In genomic region chr7:143410523-143411004, GRCh38 we compare ENCODE assay signal across 11 cellular contexts. TPM values are rescaled to one million over a fixed set of nuclear protein-coding genes. Genes with fewer than 3 reads are reported as not detected.
DNase-seq lines count a peak whose midpoint lies in the region; ATAC-seq lines count a peak whose summit lies in the region.
"Had no signal": no experiment of that assay in that cellular context is flagged by ENCODE, and none has a peak within 500 bp of the region (broad histone marks: within the 10 kb centered on the region; RNA-seq: fewer than 3 reads in every experiment).

No MANE protein-coding gene starts in this region.

- H3K4me1 ChIP-seq in iPS-18a (ENCODE audit: control insufficient read depth, low read depth, low read length) (peaks cover 62% of the 10 kb centered on the region), urinary bladder (ENCODE audit: insufficient read depth) (peaks cover 3% of the 10 kb centered on the region)
- H3K4me1 ChIP-seq: psoas muscle had no signal

- no peaks in the 10 kb centered on the region for H3K27me3 ChIP-seq in iPS-18a (ENCODE audit: control insufficient read depth, insufficient read depth, low read length)

- no peaks in the 10 kb centered on the region for H3K9me3 Mint-ChIP-seq in activated naive CD4-positive, alpha-beta T cell treated with anti-CD3 and anti-CD28 coated beads, Interleukin-2, amount 50 U/mL, for 24 hours
- H3K9me3 Mint-ChIP-seq in T-cell: no peaks in the 10 kb centered on the region

- whole genome bisulfite sequencing in urinary bladder: 21% methylated on average over 6 of the region's 6 CpGs

- no peaks in the 10 kb centered on the region for H3K27me3 Mint-ChIP-seq in activated naive CD4-positive, alpha-beta T cell treated with anti-CD3 and anti-CD28 coated beads, Interleukin-2, amount 50 U/mL, for 24 hours
- H3K27me3 Mint-ChIP-seq in T-cell: peaks cover 0 to 2% of the 10 kb centered on the region in 2 donors

- H3K36me3 ChIP-seq in iPS-18a (ENCODE audit: control insufficient read depth, low read depth, low read length) (no peaks in the 10 kb centered on the region), urinary bladder (ENCODE audit: insufficient read depth) (no peaks in the 10 kb centered on the region)

- no peak for DNase-seq in activated naive CD4-positive, alpha-beta T cell (lab: John Stamatoyannopoulos, UW)
- DNase-seq in T-cell (no peak), NCI-H510A treated with DMSO at 0.1 percent for 48 hours (lab: John Stamatoyannopoulos, UW) (no peak), iPS-NIHi11 (ENCODE audit: low spot score) (no peak)
- DNase-seq: amniotic stem cell, psoas muscle had no signal

- H3K27ac Mint-ChIP-seq in activated naive CD4-positive, alpha-beta T cell treated with anti-CD3 and anti-CD28 coated beads, Interleukin-2, amount 50 U/mL, for 24 hours: peak overlapping the region; percentile 74
- peak overlapping the region; percentile 72 to 79 for H3K27ac Mint-ChIP-seq in T-cell

- H3K9ac ChIP-seq in iPS-18a (ENCODE audit: low read length): no peak overlapping the region

- POLR2A ChIA-PET in T-cell (lab: Charles Lee): interaction anchor here in 1 of 2 donors (0.5 kb wide), 1 partner anchor 86 kb away, joined by 4 read pairs; no protein-coding TSS in a partner anchor

- H3K27ac ChIP-seq in iPS-18a (ENCODE audit: low read length) (no peak overlapping the region), urinary bladder (ENCODE audit: low read depth) (peak overlapping the region; percentile 14)
- H3K27ac ChIP-seq: psoas muscle had no signal

- ATAC-seq in T-cell (replicated peaks in 1 of 4) (no peak), GM21515 (IDR thresholded peaks at IDR 0.05; ENCODE audit: unreplicated experiment) (no peak)

- no peak overlapping the region for H3K4me3 Mint-ChIP-seq in activated naive CD4-positive, alpha-beta T cell treated with anti-CD3 and anti-CD28 coated beads, Interleukin-2, amount 50 U/mL, for 24 hours
- peak overlapping the region in 1 of 3 donors; percentile 89 for H3K4me3 Mint-ChIP-seq in T-cell

- CTCF ChIA-PET in T-cell (lab: Charles Lee): interaction anchor here (0.5 to 1.4 kb wide), 6 partner anchors 26 to 170 kb away, joined by 3 to 6 read pairs (median 4); no protein-coding TSS in a partner anchor

- peaks cover 64% of the 10 kb centered on the region for H3K4me1 Mint-ChIP-seq in activated naive CD4-positive, alpha-beta T cell treated with anti-CD3 and anti-CD28 coated beads, Interleukin-2, amount 50 U/mL, for 24 hours
- H3K4me1 Mint-ChIP-seq in T-cell: peaks cover 51 to 77% (median 63%) of the 10 kb centered on the region in 3 donors

- peak overlapping the region; percentile 9 for H3K4me3 ChIP-seq in iPS-18a (ENCODE audit: low read length)
- no peak overlapping the region for H3K4me3 ChIP-seq in urinary bladder (ENCODE audit: low read depth, low read length)
- H3K4me3 ChIP-seq: psoas muscle had no signal

- no peaks in the 10 kb centered on the region for H3K9me3 ChIP-seq in iPS-18a (ENCODE audit: control insufficient read depth, low read depth, low read length)
- H3K9me3 ChIP-seq: psoas muscle had no signal

- H3K36me3 Mint-ChIP-seq in activated naive CD4-positive, alpha-beta T cell treated with anti-CD3 and anti-CD28 coated beads, Interleukin-2, amount 50 U/mL, for 24 hours: no peaks in the 10 kb centered on the region
- peaks cover 5% of the 10 kb centered on the region for H3K36me3 Mint-ChIP-seq in T-cell

RNA-seq across cellular contexts. Expression of gene EPHA1, which starts 1.9 kb away (rescaled TPM):
- 10 to 100 TPM; 23.8 to 49.8 (median 43.5) TPM for total RNA-seq in T-cell
- total RNA-seq in urinary bladder: 3.2 TPM
- 1.4 TPM for polyA plus RNA-seq in urinary bladder

RNA-seq across cellular contexts. Expression of gene ZYX, which starts 29.4 kb away (rescaled TPM):
- 100 to 1,000 TPM; 107 to 186 (median 159) TPM for total RNA-seq in T-cell
- 37.9 TPM for total RNA-seq in urinary bladder
- 386 TPM for polyA plus RNA-seq in urinary bladder

RNA-seq across cellular contexts. Expression of gene TAS2R60, which starts 32.7 kb away (rescaled TPM):
- 1 to 10 TPM in 2 of 5 donors, under 1 TPM in 2, not detected in 1; 0.38 to 2.4 (median 1.0) TPM for total RNA-seq in T-cell
- total RNA-seq in urinary bladder: 0.42 TPM
- not detected for polyA plus RNA-seq in urinary bladder
- total RNA-seq: A673, psoas muscle had no signal
- polyA plus RNA-seq: psoas muscle had no signal

RNA-seq across cellular contexts. Expression of gene FAM131B, which starts 48.1 kb away (rescaled TPM):
- total RNA-seq in T-cell (1 to 10 TPM in 3 of 5 donors, under 1 TPM in 2; 0.08 to 3.6 (median 2.1) TPM), urinary bladder (4.1 TPM)
- polyA plus RNA-seq in urinary bladder: 3.2 TPM
